In genomic region chr6:128599036-128599435, GRCh38 we compare ENCODE assay signal across 19 cellular contexts.
DNase-seq lines count a peak whose midpoint lies in the region; ATAC-seq and TF ChIP-seq lines count a peak whose summit lies in the region.
"Had no signal": no experiment of that assay in that cellular context is flagged by ENCODE, and none has a peak within 500 bp of the region (broad histone marks: within the 10 kb centered on the region; RNA-seq: fewer than 3 reads in every experiment).

No MANE protein-coding gene starts in this region.

- peak overlapping the region; percentile 76 for H3K4me2 ChIP-seq in mammary epithelial cell (ENCODE audit: insufficient read depth, low read depth, low read length)

- in situ Hi-C loops in mammary epithelial cell (cut with MboI; ENCODE audit: low sequenced_read_pairs in 2 of 2): no loop called here

- TF ChIP-seq POLR2A in breast epithelium (IDR thresholded peaks at IDR 0.05): no peak
- no peak for TF ChIP-seq POLR2A in suprapubic skin (IDR thresholded peaks at IDR 0.05)
- no peak for TF ChIP-seq POLR2A in body of pancreas (IDR thresholded peaks at IDR 0.05)

- no peaks in the 10 kb centered on the region for H3K36me3 ChIP-seq in breast epithelium
- H3K36me3 ChIP-seq in mammary epithelial cell (ENCODE audit: insufficient read depth, low read length): no peaks in the 10 kb centered on the region
- no peaks in the 10 kb centered on the region for H3K36me3 ChIP-seq in suprapubic skin
- H3K36me3 ChIP-seq in A673 (ENCODE audit: insufficient read depth, low read length, poor library complexity, severe bottlenecking): no peaks in the 10 kb centered on the region
- no peaks in the 10 kb centered on the region for H3K36me3 ChIP-seq in body of pancreas (replicated peaks in 1 of 2; ENCODE audit: insufficient read depth in 1 of 2, low read depth in 2 of 2)
- H3K36me3 ChIP-seq: MG63 had no signal

- H3K4me1 Mint-ChIP-seq in MCF 10A (ENCODE audit: insufficient read depth, unreplicated experiment) (peaks cover 52% of the 10 kb centered on the region), natural killer cell (no peaks in the 10 kb centered on the region)
- H3K4me1 Mint-ChIP-seq: CD4-positive, CD25-positive, alpha-beta regulatory T cell had no signal

- POLR2A ChIA-PET in MCF 10A (lab: Yijun Ruan, JAX): interaction anchor here (0.6 to 1.6 kb wide), 3 partner anchors 9 to 60 kb away, joined by 3 to 4 read pairs (median 4); no protein-coding TSS in a partner anchor
- POLR2A ChIA-PET in A673 (lab: Charles Lee; ENCODE audit: low non-redundant PET): no interaction called here

- peaks cover 10% of the 10 kb centered on the region for H3K9me3 Mint-ChIP-seq in MCF 10A (ENCODE audit: unreplicated experiment)
- H3K9me3 Mint-ChIP-seq in natural killer cell: peaks cover under 1 to 4% of the 10 kb centered on the region in 2 donors

- H3K9ac ChIP-seq in mammary epithelial cell (ENCODE audit: insufficient read depth, low read length): peak overlapping the region; percentile 2

- TF ChIP-seq CTCF in MCF 10A (IDR thresholded peaks at IDR 0.05; ENCODE audit: unreplicated experiment) (no peak), breast epithelium (IDR thresholded peaks at IDR 0.05) (no peak), mammary epithelial cell (conservative IDR thresholded peaks at IDR 0.05 in 1 of 2, IDR thresholded peaks at IDR 0.05 in 1 of 2; ENCODE audit: extremely low read depth in 1 of 2, insufficient read depth in 1 of 2, low read depth in 1 of 2, low read length in 2 of 2) (no peak), suprapubic skin (IDR thresholded peaks at IDR 0.05) (no peak), A673 (conservative IDR thresholded peaks at IDR 0.05; ENCODE audit: low read depth, low read length) (no peak), natural killer cell (IDR thresholded peaks at IDR 0.05) (no peak), body of pancreas (IDR thresholded peaks at IDR 0.05) (no peak)

- H3K79me2 ChIP-seq in mammary epithelial cell (ENCODE audit: insufficient read depth, low read length): no peaks in the 10 kb centered on the region

- H3K4me1 ChIP-seq in breast epithelium: no peaks in the 10 kb centered on the region
- H3K4me1 ChIP-seq in mammary epithelial cell (ENCODE audit: insufficient read depth, low read length): peaks cover 64% of the 10 kb centered on the region
- H3K4me1 ChIP-seq in suprapubic skin: peaks cover 42% of the 10 kb centered on the region
- peaks cover 47% of the 10 kb centered on the region for H3K4me1 ChIP-seq in A673 (ENCODE audit: insufficient read depth, low read length, poor library complexity, severe bottlenecking)
- no peaks in the 10 kb centered on the region for H3K4me1 ChIP-seq in body of pancreas

- intact Hi-C loops in MCF 10A (cut with micrococcal nuclease) (no loop called here), breast epithelium (cut with DNase I; ENCODE audit: low total_unique reads) (no loop called here), mammary epithelial cell (cut with micrococcal nuclease) (loop anchor here (2.0 kb wide), 1 partner anchor 78 kb away; the partner anchor contains the start of gene PTPRK), A673 (cut with micrococcal nuclease; ENCODE audit: unreplicated experiment) (no loop called here), natural killer cell (cut with micrococcal nuclease) (loop anchor here (5.0 kb wide), 1 partner anchor 713 kb away; no protein-coding TSS in a partner anchor), body of pancreas (cut with DNase I) (no loop called here)

- H3K27ac ChIP-seq in breast epithelium (no peak overlapping the region), mammary epithelial cell (ENCODE audit: insufficient read depth, low read depth, low read length) (peak overlapping the region; percentile 95), suprapubic skin (peak overlapping the region; percentile 73), A673 (ENCODE audit: low read depth, low read length, poor library complexity, severe bottlenecking) (no peak overlapping the region), body of pancreas (no peak overlapping the region)
- H3K27ac ChIP-seq: HL-60 had no signal

- WGBS in mammary epithelial cell (ENCODE audit: low coverage, missing lambda C conversion rate): 28% methylated on average over 2 of the region's 2 CpGs
- WGBS in suprapubic skin: 54% methylated on average over 2 of the region's 2 CpGs
- WGBS in body of pancreas, 2 donors: 40 to 49% methylated on average over 2 of the region's 2 CpGs

- no peaks in the 10 kb centered on the region for H3K36me3 Mint-ChIP-seq in MCF 10A (ENCODE audit: insufficient read depth, unreplicated experiment)
- no peaks in the 10 kb centered on the region for H3K36me3 Mint-ChIP-seq in natural killer cell
- H3K36me3 Mint-ChIP-seq: CD4-positive, CD25-positive, alpha-beta regulatory T cell had no signal

- CTCF ChIA-PET in MCF 10A (lab: Yijun Ruan, JAX) (interaction anchor here (0.6 to 0.7 kb wide), 2 partner anchors 11 to 26 kb away, joined by 3 to 4 read pairs; no protein-coding TSS in a partner anchor), mammary epithelial cell (lab: Charles Lee; ENCODE audit: low non-redundant PET) (no interaction called here), A673 (lab: Charles Lee) (no interaction called here)

- no peaks in the 10 kb centered on the region for H4K20me1 ChIP-seq in mammary epithelial cell (ENCODE audit: insufficient read depth, low read length)

- H3K27ac Mint-ChIP-seq in MCF 10A (ENCODE audit: low read depth, unreplicated experiment): peak overlapping the region; percentile 30
- no peak overlapping the region for H3K27ac Mint-ChIP-seq in natural killer cell

- DNase-seq in MCF 10A (ENCODE audit: unreplicated experiment) (no peak), breast epithelium (ENCODE audit: low spot score in 2 of 2) (no peak), NCI-H748 treated with DMSO at 0.1 percent for 48 hours (lab: John Stamatoyannopoulos, UW) (peak; percentile 39), mammary epithelial cell (peak; percentile 11), suprapubic skin (ENCODE audit: low spot score in 2 of 2) (no peak), A673 (ENCODE audit: low spot score) (no peak), natural killer cell (no peak), body of pancreas (no peak)
- DNase-seq: ACHN; CD4-positive, CD25-positive, alpha-beta regulatory T cell; GOT3; KBM-7; MG63; NCI-H1092 treated with DMSO at 0.1 percent for 48 hours; NCI-H2029; NCI-H524; Right ventricle myocardium superior had no signal

- H3K4me3 Mint-ChIP-seq in MCF 10A (ENCODE audit: unreplicated experiment) (no peak overlapping the region), natural killer cell (no peak overlapping the region)
- H3K4me3 Mint-ChIP-seq: CD4-positive, CD25-positive, alpha-beta regulatory T cell had no signal

- dilution Hi-C loops in mammary epithelial cell (cut with HindIII; ENCODE audit: low sequenced_read_pairs): no loop called here

- H3K4me3 ChIP-seq in breast epithelium (no peak overlapping the region), mammary epithelial cell (replicated peaks in 1 of 3; ENCODE audit: insufficient read depth in 1 of 3, low read depth in 2 of 3, low read length in 3 of 3) (no peak overlapping the region), suprapubic skin (no peak overlapping the region), A673 (ENCODE audit: low read depth, low read length, poor library complexity, severe bottlenecking) (no peak overlapping the region), body of pancreas (no peak overlapping the region)
- H3K4me3 ChIP-seq: MG63 had no signal

- H3K27me3 Mint-ChIP-seq in MCF 10A (ENCODE audit: insufficient read depth, unreplicated experiment): no peaks in the 10 kb centered on the region
- H3K27me3 Mint-ChIP-seq in natural killer cell (ENCODE audit: low read depth in 2 of 2): no peaks in the 10 kb centered on the region
- H3K27me3 Mint-ChIP-seq: CD4-positive, CD25-positive, alpha-beta regulatory T cell had no signal

- H3K9me3 ChIP-seq in breast epithelium (no peaks in the 10 kb centered on the region), mammary epithelial cell (replicated peaks; ENCODE audit: insufficient read depth, low read length) (no peaks in the 10 kb centered on the region), suprapubic skin (no peaks in the 10 kb centered on the region), A673 (ENCODE audit: low read depth, low read length, poor library complexity, severe bottlenecking) (no peaks in the 10 kb centered on the region), body of pancreas (no peaks in the 10 kb centered on the region)
- H3K9me3 ChIP-seq: MG63 had no signal

- no TSS peak for BruUV-seq in MCF 10A (replicated peaks; lab: Mats Ljungman, UMichigan)
- no TSS peak for BruUV-seq in mammary epithelial cell (replicated peaks; lab: Mats Ljungman, UMichigan)
- BruUV-seq in A673 (replicated peaks; lab: Mats Ljungman, UMichigan): no TSS peak

- no peak overlapping the region for H2AFZ ChIP-seq in mammary epithelial cell (ENCODE audit: low read depth, low read length)

- no peak for TF ChIP-seq EP300 in suprapubic skin (IDR thresholded peaks at IDR 0.05)

- ATAC-seq in natural killer cell: no peak
- ATAC-seq in body of pancreas: no peak
- ATAC-seq: Panc1 had no signal

- H3K27me3 ChIP-seq in breast epithelium (no peaks in the 10 kb centered on the region), mammary epithelial cell (ENCODE audit: insufficient read depth, low read length) (no peaks in the 10 kb centered on the region), suprapubic skin (no peaks in the 10 kb centered on the region), A673 (replicated peaks; ENCODE audit: insufficient read depth, low read depth, low read length, poor library complexity) (no peaks in the 10 kb centered on the region), body of pancreas (no peaks in the 10 kb centered on the region)
- H3K27me3 ChIP-seq: MG63 had no signal

Comparison
In these comparisons a context has a peak if more than half of its experiments do, and no peak if none do; other contexts are left out.
1. DNase-seq: peak in NCI-H748 treated with DMSO at 0.1 percent for 48 hours (single experiment) and mammary epithelial cell (single experiment); none in MCF 10A (single experiment), breast epithelium (0 of 2), suprapubic skin (0 of 2), A673 (single experiment), natural killer cell (single experiment) and body of pancreas (0 of 4).
2. H3K27ac ChIP-seq: peak in mammary epithelial cell (single experiment) and suprapubic skin (single experiment); none in breast epithelium (0 of 2), A673 (single experiment) and body of pancreas (0 of 4).
3. intact Hi-C loops: an anchor here in mammary epithelial cell (2.0 kb wide) and natural killer cell (5.0 kb wide); none called in MCF 10A, breast epithelium, A673 and body of pancreas.